In the genomic region with DNA sequence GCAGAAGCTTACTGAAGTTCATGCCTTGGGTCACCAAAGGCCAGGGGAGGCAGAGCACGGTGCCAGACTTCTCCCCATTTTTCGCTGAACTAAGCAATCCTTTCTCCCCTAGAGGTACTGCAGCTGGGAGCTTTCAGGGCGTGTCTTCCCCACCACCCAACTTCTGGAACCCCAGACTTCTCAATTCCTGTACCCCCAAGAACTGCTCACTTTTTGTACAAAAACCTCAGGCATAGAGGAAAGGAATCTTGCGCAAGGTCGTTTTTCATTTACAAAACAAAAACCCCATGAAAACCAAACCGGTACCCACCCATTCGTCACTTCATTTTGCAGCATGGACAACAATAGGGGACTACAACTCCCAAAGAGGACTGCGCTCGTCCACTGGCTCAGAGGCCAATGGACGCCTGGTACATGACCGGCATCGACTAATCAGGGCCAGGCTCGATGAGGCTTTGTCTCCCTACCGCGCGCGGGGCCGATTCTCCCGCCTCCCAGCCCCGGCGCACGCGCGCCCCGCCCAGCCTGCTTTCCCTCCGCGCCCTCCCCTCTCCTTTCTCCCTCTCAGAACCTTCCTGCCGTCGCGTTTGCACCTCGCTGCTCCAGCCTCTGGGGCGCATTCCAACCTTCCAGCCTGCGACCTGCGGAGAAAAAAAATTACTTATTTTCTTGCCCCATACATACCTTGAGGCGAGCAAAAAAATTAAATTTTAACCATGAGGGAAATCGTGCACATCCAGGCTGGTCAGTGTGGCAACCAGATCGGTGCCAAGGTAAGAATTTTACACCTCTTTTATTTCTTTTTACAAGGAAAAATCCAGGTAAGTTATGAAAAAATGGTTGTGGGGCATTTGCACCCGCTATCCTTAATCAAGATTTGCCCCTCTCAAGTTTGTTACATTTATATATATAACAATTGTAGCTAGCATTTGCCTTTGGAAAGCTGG, we compare ENCODE assay signal across 8 cellular contexts. TPM values are rescaled to one million over a fixed set of nuclear protein-coding genes. Genes with fewer than 3 reads are reported as not detected.
DNase-seq lines count a peak whose midpoint lies in the region; ATAC-seq and TF ChIP-seq lines count a peak whose summit lies in the region.

TUBB (plus strand) TSS at position 562 of the 947 bp plus-strand sequence; CDS start at position 717, 155 bp downstream.

- DNase-seq in AML-193 (lab: John Stamatoyannopoulos, UW) (peak; percentile 99), NCI-H748 treated with DMSO at 0.1 percent for 48 hours (lab: John Stamatoyannopoulos, UW) (peak; percentile 96), cortex of kidney (lab: John Stamatoyannopoulos, UW) (peak; percentile 30), left colon (peak; percentile 97 to 98)
- DNase-seq in activated CD4-positive, alpha-beta T cell treated with anti-CD3 and anti-CD28 coated beads, Interleukin-2, amount 50 U/mL, for 1 hour = peak; percentile 94
- peak; percentile 90 to 91 for DNase-seq in stimulated activated CD4-positive, alpha-beta T cell treated with anti-CD3 and anti-CD28 coated beads, Interleukin-1b, Interleukin-23, amount 100 ng/mL, for 4 hours (ENCODE audit: low read depth in 2 of 2)

- peak; percentile 92 for TF ChIP-seq POLR2A in GM19193 (IDR thresholded peaks at IDR 0.05; ENCODE audit: extremely low read depth, insufficient read depth, insufficient read length)

- intact Hi-C loops in left colon (cut with DNase I, micrococcal nuclease) = loop anchor here in 1 of 2 donors (5.0 kb wide), 1 partner anchor 43 kb away; no protein-coding TSS in a partner anchor

- ATAC-seq in HG03520 (IDR thresholded peaks at IDR 0.05; ENCODE audit: unreplicated experiment) = peak; percentile 37
- ATAC-seq in left colon = peak; percentile 71

RNA-seq across cellular contexts. Expression of gene TUBB, which starts in this region (rescaled TPM):
- total RNA-seq in left colon = 100 to 1,000 TPM; 149 to 195 TPM

Comparison
In these comparisons a context has a peak if more than half of its experiments do, and no peak if none do; other contexts are left out.
1. Peak in every context shown above with its lines: DNase-seq and ATAC-seq.
2. DNase-seq: peak in every context shown above with its lines; median percentile 99 in AML-193; 98 in left colon; 96 in NCI-H748 treated with DMSO at 0.1 percent for 48 hours; 94 in activated CD4-positive, alpha-beta T cell treated with anti-CD3 and anti-CD28 coated beads, Interleukin-2, amount 50 U/mL, for 1 hour; 90 in stimulated activated CD4-positive, alpha-beta T cell treated with anti-CD3 and anti-CD28 coated beads, Interleukin-1b, Interleukin-23, amount 100 ng/mL, for 4 hours; 30 in cortex of kidney.